In the genomic region with DNA sequence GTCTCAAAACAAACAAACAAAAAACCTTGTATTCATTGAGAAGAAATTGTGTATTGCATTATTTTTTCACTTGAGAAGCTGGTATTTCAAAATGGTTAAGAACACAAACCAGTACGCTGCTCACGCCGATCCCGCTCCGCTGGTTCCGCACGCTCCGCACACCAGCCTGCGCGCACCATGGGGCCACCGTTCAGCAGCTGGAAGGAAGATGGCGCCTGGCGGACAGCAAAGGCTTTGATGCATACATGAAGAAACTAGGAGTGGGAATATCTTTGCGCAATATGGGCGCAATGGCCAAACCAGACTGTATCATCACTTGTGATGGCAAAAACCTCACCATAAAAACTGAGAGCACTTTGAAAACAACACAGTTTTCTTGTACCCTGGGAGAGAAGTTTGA, we compare ENCODE assay signal across 29 cellular contexts.
"Had no signal": no experiment of that assay in that cellular context is flagged by ENCODE, and none has a peak within 500 bp of the region (broad histone marks: within the 10 kb centered on the region; RNA-seq: fewer than 3 reads in every experiment).

No MANE protein-coding gene starts in this region.

- H3K9me3 ChIP-seq: adrenal gland, body of pancreas, breast epithelium had no signal

- DNase-seq: activated B cell treated with CpG ODN at 0.5 μM for 24 hours; activated CD4-positive, alpha-beta memory T cell treated with anti-CD3 and anti-CD28 coated beads for 36 hours; activated CD4-positive, alpha-beta T cell treated with anti-CD3 and anti-CD28 coated beads for 4 hours; activated CD4-positive, alpha-beta T cell treated with anti-CD3 and anti-CD28 coated beads, Interleukin-2, amount 10 ng/mL, durations not matched to agents 24 days and 14 days; activated CD4-positive, alpha-beta T cell treated with anti-CD3 and anti-CD28 coated beads, Interleukin-2, amount 50 U/mL, for 1 hour; activated CD4-positive, alpha-beta T cell treated with anti-CD3 and anti-CD28 coated beads, Interleukin-2, amount 50 U/mL, for 4 hours; activated CD4-positive, CD25-positive, alpha-beta regulatory T cell treated with anti-CD3 and anti-CD28 coated beads, Interleukin-2, amount 50 U/mL, for 72 hours; activated CD8-positive, alpha-beta memory T cell treated with anti-CD3 and anti-CD28 coated beads, Interleukin-2, amount 50 U/mL, for 4 hours; activated CD8-positive, alpha-beta T cell treated with anti-CD3 and anti-CD28 coated beads for 36 hours; activated effector memory CD4-positive, alpha-beta T cell treated with anti-CD3 and anti-CD28 coated beads, Interleukin-2, amount 50 U/mL, for 16 hours; activated naive CD4-positive, alpha-beta T cell; activated naive CD4-positive, alpha-beta T cell treated with anti-CD3 and anti-CD28 coated beads for 36 hours; activated naive CD4-positive, alpha-beta T cell treated with anti-CD3 and anti-CD28 coated beads, Interleukin-2, amount 50 U/mL, for 16 hours; activated naive CD8-positive, alpha-beta T cell treated with anti-CD3 and anti-CD28 coated beads for 36 hours; activated T-cell treated with anti-CD3 and anti-CD28 coated beads for 4 hours; activated T-cell treated with anti-CD3 and anti-CD28 coated beads, Interleukin-2, amount 50 U/mL, for 1 hour; activated T-cell treated with anti-CD3 and anti-CD28 coated beads, Interleukin-2, amount 50 U/mL, for 4 hours; activated T-cell treated with anti-CD3 and anti-CD28 coated beads, Interleukin-2, amount 50 U/mL, for 72 hours; adrenal gland; amniotic stem cell; aorta; body of pancreas; brain microvascular endothelial cell; central memory CD4-positive, alpha-beta T cell; T-helper 1 cell; T-helper 2 cell; T-helper 9 cell had no signal

- H3K27ac ChIP-seq: adrenal gland, body of pancreas, brain microvascular endothelial cell, breast epithelium, VCaP had no signal

- H3K27me3 ChIP-seq: adrenal gland, body of pancreas, brain microvascular endothelial cell, breast epithelium had no signal

- H3K4me3 ChIP-seq: adrenal gland, body of pancreas, breast epithelium had no signal

- H3K36me3 ChIP-seq: adrenal gland, brain microvascular endothelial cell, breast epithelium had no signal

- H3K4me1 ChIP-seq: adrenal gland, body of pancreas, breast epithelium had no signal
